1 cellular context compared by ENCODE assay signal in genomic region chr13:106513025-106513424, GRCh38.
TF ChIP-seq lines count a peak whose summit lies in the region.

No MANE protein-coding gene starts in this region.

TF ChIP-seq in A549, 52 proteins besides CTCF, POLR2A, EP300 and RAD21 (continued from another document):
- TF ChIP-seq BHLHE40 (IDR thresholded peaks at IDR 0.05; ENCODE audit: low read depth, low read length) (no peak), NPAS2 (CRISPR knock-in tag; IDR thresholded peaks at IDR 0.05; ENCODE audit: borderline replicate concordance) (no peak), CBX2 (IDR thresholded peaks at IDR 0.05; ENCODE audit: borderline replicate concordance, low read depth) (no peak), REST (IDR thresholded peaks at IDR 0.05) (no peak), FOSL2 (IDR thresholded peaks at IDR 0.05) (no peak), FOSL2 (CRISPR knock-in tag; IDR thresholded peaks at IDR 0.05) (no peak), HOXB5 (CRISPR knock-in tag; IDR thresholded peaks at IDR 0.05) (no peak), NR3C1 (IDR thresholded peaks at IDR 0.05) (no peak)
